ENCODE assay signal across 35 cellular contexts in genomic region chr3:135059580-135059979, GRCh38.
"Had no signal": no experiment of that assay in that cellular context is flagged by ENCODE, and none has a peak within 500 bp of the region (broad histone marks: within the 10 kb centered on the region; RNA-seq: fewer than 3 reads in every experiment).

No MANE protein-coding gene starts in this region.

- H3K27ac Mint-ChIP-seq: activated B cell treated with CpG ODN at 0.5 μM for 24 hours; activated CD4-positive, alpha-beta memory T cell treated with anti-CD3 and anti-CD28 coated beads for 36 hours; activated CD4-positive, alpha-beta T cell treated with anti-CD3 and anti-CD28 coated beads, Interleukin-2, amount 10 ng/mL, durations not matched to agents 24 days and 14 days; activated CD8-positive, alpha-beta T cell treated with anti-CD3 and anti-CD28 coated beads for 36 hours; activated naive CD4-positive, alpha-beta T cell treated with anti-CD3 and anti-CD28 coated beads for 36 hours; activated naive CD4-positive, alpha-beta T cell treated with anti-CD3 and anti-CD28 coated beads, Interleukin-2, amount 50 U/mL, for 72 hours; activated naive CD8-positive, alpha-beta T cell treated with anti-CD3 and anti-CD28 coated beads for 36 hours; activated T-cell treated with anti-CD3 and anti-CD28 coated beads, Interleukin-2, amount 50 U/mL, for 72 hours; activated T-helper 1 cell treated with anti-CD3 and anti-CD28 coated beads, Interleukin-12 subunit alpha, Interleukin-12 subunit beta, Interleukin-2, Interleukin-4 antibody, amounts not matched to agents 30 ng/mL and 10 ng/mL and 1 ng/mL, durations not matched to agents 14 hours and 24 hours and 36 hours; activated T-helper 17 cell treated with anti-CD3 and anti-CD28 coated beads, Interleukin-2, amount 50 U/mL, for 72 hours; T-helper 1 cell treated with Interleukin-12 subunit alpha and Interleukin-12 subunit beta and Interleukin-4 antibody, amounts not matched to agents 30 μg/mL and 1 μg/mL, for 36 hours; T-helper 2 cell treated with Interferon-gamma antibody and Interleukin-4, amounts not matched to agents 5 μg/mL and 100 μg/mL, for 36 hours had no signal

- H3K4me1 Mint-ChIP-seq: activated B cell treated with CpG ODN at 0.5 μM for 24 hours; activated CD4-positive, alpha-beta T cell treated with anti-CD3 and anti-CD28 coated beads, Interleukin-2, amount 10 ng/mL, durations not matched to agents 24 days and 14 days; activated naive CD8-positive, alpha-beta T cell treated with anti-CD3 and anti-CD28 coated beads for 36 hours; activated T-helper 17 cell treated with anti-CD3 and anti-CD28 coated beads, Interleukin-2, amount 50 U/mL, for 72 hours had no signal

- DNase-seq: activated B cell treated with CpG ODN at 0.5 μM for 24 hours; activated CD4-positive, alpha-beta memory T cell treated with anti-CD3 and anti-CD28 coated beads for 36 hours; activated CD4-positive, alpha-beta T cell treated with anti-CD3 and anti-CD28 coated beads for 4 hours; activated CD4-positive, alpha-beta T cell treated with anti-CD3 and anti-CD28 coated beads, Interleukin-2, amount 10 ng/mL, durations not matched to agents 24 days and 14 days; activated CD4-positive, alpha-beta T cell treated with anti-CD3 and anti-CD28 coated beads, Interleukin-2, amount 50 U/mL, for 1 hour; activated CD4-positive, alpha-beta T cell treated with anti-CD3 and anti-CD28 coated beads, Interleukin-2, amount 50 U/mL, for 4 hours; activated CD4-positive, CD25-positive, alpha-beta regulatory T cell treated with anti-CD3 and anti-CD28 coated beads, Interleukin-2, amount 50 U/mL, for 72 hours; activated CD8-positive, alpha-beta memory T cell treated with anti-CD3 and anti-CD28 coated beads, Interleukin-2, amount 50 U/mL, for 4 hours; activated CD8-positive, alpha-beta T cell treated with anti-CD3 and anti-CD28 coated beads for 36 hours; activated effector memory CD4-positive, alpha-beta T cell treated with anti-CD3 and anti-CD28 coated beads, Interleukin-2, amount 50 U/mL, for 16 hours; activated gamma-delta T cell treated with Interleukin-2 at 50 U/mL for 16 hours; activated naive CD4-positive, alpha-beta T cell; activated naive CD4-positive, alpha-beta T cell treated with anti-CD3 and anti-CD28 coated beads for 36 hours; activated naive CD4-positive, alpha-beta T cell treated with anti-CD3 and anti-CD28 coated beads, Interleukin-2, amount 50 U/mL, for 16 hours; activated naive CD8-positive, alpha-beta T cell treated with anti-CD3 and anti-CD28 coated beads for 36 hours; activated T-cell treated with anti-CD3 and anti-CD28 coated beads for 4 hours; activated T-cell treated with anti-CD3 and anti-CD28 coated beads, Interleukin-2, amount 50 U/mL, for 1 hour; activated T-cell treated with anti-CD3 and anti-CD28 coated beads, Interleukin-2, amount 50 U/mL, for 4 hours; activated T-cell treated with anti-CD3 and anti-CD28 coated beads, Interleukin-2, amount 50 U/mL, for 72 hours; adrenal gland; amniotic stem cell; aorta; body of pancreas; brain microvascular endothelial cell; central memory CD4-positive, alpha-beta T cell; T-helper 1 cell; T-helper 2 cell; T-helper 9 cell had no signal

- H3K27ac ChIP-seq: adrenal gland, body of pancreas, brain microvascular endothelial cell, breast epithelium, VCaP had no signal

- H3K4me1 ChIP-seq: adrenal gland, body of pancreas, breast epithelium had no signal

- H3K4me3 ChIP-seq: adrenal gland, body of pancreas, breast epithelium had no signal

- H3K36me3 Mint-ChIP-seq: activated CD4-positive, alpha-beta memory T cell treated with anti-CD3 and anti-CD28 coated beads for 36 hours; activated naive CD8-positive, alpha-beta T cell treated with anti-CD3 and anti-CD28 coated beads for 36 hours had no signal

- H3K27me3 ChIP-seq: adrenal gland, body of pancreas, brain microvascular endothelial cell, breast epithelium had no signal

- H3K27me3 Mint-ChIP-seq: activated B cell treated with CpG ODN at 0.5 μM for 24 hours; activated CD4-positive, alpha-beta memory T cell treated with anti-CD3 and anti-CD28 coated beads for 36 hours; activated CD4-positive, alpha-beta T cell treated with anti-CD3 and anti-CD28 coated beads, Interleukin-2, amount 10 ng/mL, durations not matched to agents 24 days and 14 days; activated naive CD8-positive, alpha-beta T cell treated with anti-CD3 and anti-CD28 coated beads for 36 hours; activated T-helper 17 cell treated with anti-CD3 and anti-CD28 coated beads, Interleukin-2, amount 50 U/mL, for 72 hours had no signal

- ATAC-seq: activated CD8-positive, alpha-beta T cell treated with anti-CD3 and anti-CD28 coated beads for 36 hours; activated naive CD4-positive, alpha-beta T cell treated with anti-CD3 and anti-CD28 coated beads, Interleukin-2, amount 50 U/mL, for 72 hours; activated T-cell treated with anti-CD3 and anti-CD28 coated beads, Interleukin-2, amount 50 U/mL, for 4 hours; activated T-cell treated with anti-CD3 and anti-CD28 coated beads, Interleukin-2, amount 50 U/mL, for 72 hours; activated T-helper 17 cell treated with anti-CD3 and anti-CD28 coated beads, Interleukin-2, amount 50 U/mL, for 72 hours; body of pancreas had no signal

- H3K36me3 ChIP-seq: adrenal gland, brain microvascular endothelial cell, breast epithelium had no signal

- H3K4me3 Mint-ChIP-seq: activated B cell treated with CpG ODN at 0.5 μM for 24 hours; activated CD4-positive, alpha-beta memory T cell treated with anti-CD3 and anti-CD28 coated beads for 36 hours; activated CD4-positive, alpha-beta T cell treated with anti-CD3 and anti-CD28 coated beads, Interleukin-2, amount 10 ng/mL, durations not matched to agents 24 days and 14 days; activated CD8-positive, alpha-beta T cell treated with anti-CD3 and anti-CD28 coated beads for 36 hours; activated naive CD4-positive, alpha-beta T cell treated with anti-CD3 and anti-CD28 coated beads for 36 hours; activated naive CD8-positive, alpha-beta T cell treated with anti-CD3 and anti-CD28 coated beads for 36 hours; activated T-cell treated with anti-CD3 and anti-CD28 coated beads, Interleukin-2, amount 50 U/mL, for 4 hours; activated T-cell treated with anti-CD3 and anti-CD28 coated beads, Interleukin-2, amount 50 U/mL, for 72 hours; activated T-helper 1 cell treated with anti-CD3 and anti-CD28 coated beads, Interleukin-12 subunit alpha, Interleukin-12 subunit beta, Interleukin-2, Interleukin-4 antibody, amounts not matched to agents 30 ng/mL and 10 ng/mL and 1 ng/mL, durations not matched to agents 14 hours and 24 hours and 36 hours; activated T-helper 17 cell treated with anti-CD3 and anti-CD28 coated beads, Interleukin-2, amount 50 U/mL, for 72 hours; T-helper 1 cell treated with Interleukin-12 subunit alpha and Interleukin-12 subunit beta and Interleukin-4 antibody, amounts not matched to agents 30 μg/mL and 1 μg/mL, for 36 hours; T-helper 2 cell treated with Interferon-gamma antibody and Interleukin-4, amounts not matched to agents 5 μg/mL and 100 μg/mL, for 36 hours had no signal
